In the genomic region with DNA sequence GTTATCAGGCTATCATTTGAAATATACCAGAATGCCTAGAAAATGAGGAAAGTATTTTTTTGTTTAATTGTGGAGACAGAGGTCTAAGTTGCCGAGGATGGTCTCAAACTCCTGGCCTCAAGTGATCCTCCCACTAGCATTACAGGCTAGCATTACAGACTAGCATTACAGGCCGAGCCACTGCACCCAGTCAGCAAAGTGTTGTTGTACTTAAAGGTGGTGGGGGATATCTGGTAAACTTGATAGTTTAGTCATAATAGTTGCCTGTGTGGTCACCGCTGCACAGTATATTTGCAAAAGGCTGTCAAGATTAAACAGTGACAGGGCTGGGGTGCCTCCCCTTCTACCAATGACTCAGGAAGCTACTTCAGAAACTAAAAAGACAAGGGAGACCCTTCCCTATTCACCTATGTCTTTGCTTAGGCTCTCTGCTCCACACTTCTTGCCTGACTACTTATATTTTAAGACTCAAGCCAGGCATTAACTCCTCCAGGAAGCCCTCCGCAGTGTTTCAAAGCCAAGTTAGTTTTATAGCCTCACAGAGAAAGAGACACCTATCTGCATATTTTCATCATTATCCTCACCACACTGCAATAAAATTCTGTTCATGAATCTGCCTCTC, we compare ENCODE assay signal across 8 cellular contexts. TPM values are rescaled to one million over a fixed set of nuclear protein-coding genes. Genes with fewer than 3 reads are reported as not detected.
DNase-seq lines count a peak whose midpoint lies in the region; ATAC-seq, FAIRE-seq and TF ChIP-seq lines count a peak whose summit lies in the region.

No MANE protein-coding gene starts in this region.

- H3K36me3 ChIP-seq in GM06990 (ENCODE audit: control insufficient read depth, insufficient read depth, low read length), result no peaks in the 10 kb centered on the region
- peaks cover 3% of the 10 kb centered on the region; the same call in 1 of the 3 replicates for H3K36me3 ChIP-seq in K562 (ENCODE audit: control insufficient read depth, insufficient read depth, low read length)
- no peaks in the 10 kb centered on the region for H3K36me3 ChIP-seq in mammary epithelial cell (ENCODE audit: insufficient read depth, low read length)

- peak; percentile 78 for FAIRE-seq in K562 (lab: Jason Lieb, UNC)

- peak; percentile 77 for DNase-seq in GM06990 (ENCODE audit: extremely low read depth, insufficient read length)
- peak in 3 of 4 experiments; percentile 22 to 84 (median 74) for DNase-seq in K562 (ENCODE audit: extremely low read depth in 1 of 4, low spot score in 3 of 4)
- DNase-seq in mammary epithelial cell, result no peak
- no peak for DNase-seq in DMS153 (lab: John Stamatoyannopoulos, UW)
- no peak for DNase-seq in dermis blood vessel endothelial cell
- DNase-seq in activated gamma-delta T cell (lab: John Stamatoyannopoulos, UW), result no peak

- H2AFZ ChIP-seq in K562 (ENCODE audit: low read depth, low read length) (peak overlapping the region; percentile 82), mammary epithelial cell (ENCODE audit: low read depth, low read length) (no peak overlapping the region)

- intact Hi-C loops in K562 (cut with micrococcal nuclease) (loop anchor here (2.0 to 10.0 kb wide), 2 partner anchors 18 to 230 kb away; a partner anchor contains a TSS), mammary epithelial cell (cut with micrococcal nuclease) (loop anchor here (10.0 kb wide), 1 partner anchor 240 kb away; no protein-coding TSS in a partner anchor)

- H3K27me3 ChIP-seq in GM06990 (replicated peaks; ENCODE audit: control insufficient read depth, insufficient read depth, low read length) (no peaks in the 10 kb centered on the region), K562 (ENCODE audit: control insufficient read depth in 2 of 2, insufficient read depth in 2 of 2, low read length in 2 of 2) (no peaks in the 10 kb centered on the region), mammary epithelial cell (ENCODE audit: insufficient read depth, low read length) (no peaks in the 10 kb centered on the region)

- POLR2A ChIA-PET in K562 (lab: Yijun Ruan, JAX), result interaction anchor here (0.7 to 2.2 kb wide), 3 partner anchors 11 to 18 kb away, joined by 3 to 9 read pairs (median 4); no protein-coding TSS in a partner anchor

- dilution Hi-C loops in mammary epithelial cell (cut with HindIII; ENCODE audit: low sequenced_read_pairs), result no loop called here

- 0 out of 4 replicates have a peak, but pooled peaks of 1 of the 2 experiments have one; percentile 6 for TF ChIP-seq RAD21 in K562 (CRISPR knock-in tag; conservative IDR thresholded peaks at IDR 0.05 in 1 of 2, IDR thresholded peaks at IDR 0.05 in 1 of 2)

- CTCF ChIA-PET in K562 (lab: Yijun Ruan, JAX; ENCODE audit: low intra/inter-chr PET ratio), result no interaction called here
- CTCF ChIA-PET in mammary epithelial cell (lab: Charles Lee; ENCODE audit: low non-redundant PET), result no interaction called here

- in situ Hi-C loops in K562 (cut with MboI) (no loop called here), mammary epithelial cell (cut with MboI; ENCODE audit: low sequenced_read_pairs in 2 of 2) (no loop called here)

- H3K9me3 ChIP-seq in K562 (replicated peaks; ENCODE audit: control insufficient read depth, insufficient read depth, low read depth, low read length), result no peaks in the 10 kb centered on the region
- H3K9me3 ChIP-seq in mammary epithelial cell (replicated peaks; ENCODE audit: insufficient read depth, low read length), result no peaks in the 10 kb centered on the region

- TF ChIP-seq EP300 in K562 (IDR thresholded peaks at IDR 0.05; ENCODE audit: low read length), result no peak; the same call in 1 of the 2 replicates

- TF ChIP-seq CTCF in GM06990 (IDR thresholded peaks at IDR 0.05; ENCODE audit: insufficient read depth, low read length, poor library complexity, severe bottlenecking) (no peak), K562 (IDR thresholded peaks at IDR 0.05 in 2 of 3, conservative IDR thresholded peaks at IDR 0.05 in 1 of 3; ENCODE audit: insufficient read depth in 2 of 3, low read depth in 1 of 3, low read length in 3 of 3) (no peak), mammary epithelial cell (conservative IDR thresholded peaks at IDR 0.05 in 1 of 2, IDR thresholded peaks at IDR 0.05 in 1 of 2; ENCODE audit: extremely low read depth in 1 of 2, insufficient read depth in 1 of 2, low read depth in 1 of 2, low read length in 2 of 2) (no peak)

- H3K9ac ChIP-seq in K562 (ENCODE audit: insufficient read depth in 1 of 2, low read depth in 2 of 2, low read length in 2 of 2) (peak overlapping the region in 1 of 2 experiments; percentile 49; a peak in 2 of 4 replicates), mammary epithelial cell (ENCODE audit: insufficient read depth, low read length) (no peak overlapping the region)

- no peaks in the 10 kb centered on the region for H3K9me1 ChIP-seq in K562 (ENCODE audit: control insufficient read depth, insufficient read depth, low read length)

- ATAC-seq in GM21360 (IDR thresholded peaks at IDR 0.05; ENCODE audit: unreplicated experiment), result peak; percentile 36
- peak; percentile 56 for ATAC-seq in HG03442 (IDR thresholded peaks at IDR 0.05; ENCODE audit: unreplicated experiment)
- peak; percentile 38 for ATAC-seq in K562

- H3K79me2 ChIP-seq in K562 (ENCODE audit: control insufficient read depth, insufficient read depth, low read length) (peaks cover 19% of the 10 kb centered on the region), mammary epithelial cell (ENCODE audit: insufficient read depth, low read length) (peaks cover 19% of the 10 kb centered on the region)

- no peak for TF ChIP-seq POLR2A in K562 (conservative IDR thresholded peaks at IDR 0.05)

- peak overlapping the region; percentile 73 for H3K27ac ChIP-seq in K562 (ENCODE audit: extremely low read depth, low read depth, low read length)
- no peak overlapping the region for H3K27ac ChIP-seq in mammary epithelial cell (ENCODE audit: insufficient read depth, low read depth, low read length)

- no peak overlapping the region for H3K4me3 ChIP-seq in GM06990 (replicated peaks; ENCODE audit: low read depth, low read length)
- H3K4me3 ChIP-seq in K562, result no peak overlapping the region
- no peak overlapping the region for H3K4me3 ChIP-seq in mammary epithelial cell (replicated peaks in 1 of 3; ENCODE audit: insufficient read depth in 1 of 3, low read depth in 2 of 3, low read length in 3 of 3)

- peaks cover 11% of the 10 kb centered on the region for H4K20me1 ChIP-seq in K562 (replicated peaks; ENCODE audit: control insufficient read depth, insufficient read depth, low read length)
- peaks cover 2% of the 10 kb centered on the region for H4K20me1 ChIP-seq in mammary epithelial cell (ENCODE audit: insufficient read depth, low read length)

- 12% methylated on average over 4 of the region's 4 CpGs for WGBS in K562 (ENCODE audit: insufficient coverage, low coverage, missing lambda C conversion rate)
- WGBS in mammary epithelial cell (ENCODE audit: low coverage, missing lambda C conversion rate), result 97% methylated on average over 4 of the region's 4 CpGs

- peak overlapping the region; percentile 53 for H3K4me2 ChIP-seq in K562 (ENCODE audit: insufficient read depth, low read length)
- no peak overlapping the region for H3K4me2 ChIP-seq in mammary epithelial cell (ENCODE audit: insufficient read depth, low read depth, low read length)

- peaks cover 8 to 15% of the 10 kb centered on the region in 2 experiments for H3K4me1 ChIP-seq in K562 (replicated peaks in 1 of 2; ENCODE audit: control insufficient read depth in 2 of 2, insufficient read depth in 2 of 2, low read length in 2 of 2)
- H3K4me1 ChIP-seq in mammary epithelial cell (ENCODE audit: insufficient read depth, low read length), result peaks cover 8% of the 10 kb centered on the region

- BruUV-seq in K562 (replicated peaks; lab: Mats Ljungman, UMichigan), result no TSS peak
- no TSS peak for BruUV-seq in mammary epithelial cell (replicated peaks; lab: Mats Ljungman, UMichigan)

TF ChIP-seq in K562, 482 proteins besides CTCF, POLR2A, EP300 and RAD21 (continues in another document):
- TF ChIP-seq ZNF583 (CRISPR knock-in tag; IDR thresholded peaks at IDR 0.05), result no peak

RNA-seq across cellular contexts. Expression of a gene that starts 3.1 kb away (rescaled TPM):
- total RNA-seq in K562 (2011; cell fraction: chromatin; rRNA removed; ENCODE audit: low replicate concordance), result 39.9 and 72.7 TPM in 2 replicates
- 43.6 and 44.0 TPM in 2 replicates for total RNA-seq in K562 (2011; cell fraction: nucleolus; rRNA removed)
- 65.6 and 75.4 TPM in 2 replicates for total RNA-seq in K562 (2011; cell fraction: nucleoplasm; rRNA removed)
- total RNA-seq in K562 (2014; rRNA removed) (28.1 and 31.1 TPM in 2 replicates), K562 (2014; rRNA removed; fragmentation: Illumina TruSeq; extraction: Trizol) (20.0 and 20.3 TPM in 2 replicates), K562 (2015; rRNA removed; fragmentation: Illumina TruSeq; extraction: Trizol) (15.7 and 16.0 TPM in 2 replicates), K562 (2021) (57.4 and 63.9 TPM in 2 replicates), mammary epithelial cell (10 to 100 TPM; 32.7 to 65.7 TPM), dermis blood vessel endothelial cell (15.1 and 22.2 TPM in 2 replicates)
- polyA plus RNA-seq in K562 (2011; rRNA removed) (31.8 and 34.2 TPM in 2 replicates), K562 (2014; fragmentation: Illumina TruSeq; extraction: Trizol) (37.6 and 38.8 TPM in 2 replicates), K562 (2014; fragmentation: Nextera tagmentation; extraction: Ambion mirVana) (1 to 10 TPM; 5.8 to 9.1 TPM), K562 (2014; rRNA removed) (38.3 and 47.4 TPM in 2 replicates), mammary epithelial cell (23.1 TPM)
- polyA plus RNA-seq in K562 (2011; cell fraction: cytosol; rRNA removed), result 17.0 and 25.7 TPM in 2 replicates
- polyA plus RNA-seq in K562 (2011; cell fraction: nucleus; rRNA removed), result 36.0 and 50.3 TPM in 2 replicates
- polyA plus RNA-seq in K562 (2012), result 49.2 and 53.0 TPM in 2 replicates
- polyA minus RNA-seq in K562 (2011; rRNA and poly(A)+ RNA removed), result 20.1 and 24.1 TPM in 2 replicates
- 21.3 and 26.2 TPM in 2 replicates for polyA minus RNA-seq in K562 (2011; cell fraction: cytosol; rRNA and poly(A)+ RNA removed)
- polyA minus RNA-seq in K562 (2011; cell fraction: nucleus; rRNA and poly(A)+ RNA removed), result 37.4 and 45.0 TPM in 2 replicates
- 36.7 TPM for polyA minus RNA-seq in mammary epithelial cell

Comparison
In these comparisons a context has a peak if more than half of its experiments do, and no peak if none do; other contexts are left out.
1. DNase-seq: peak in GM06990 (single experiment) and K562 (3 of 4); none in mammary epithelial cell (single experiment), DMS153 (single experiment), dermis blood vessel endothelial cell (single experiment) and activated gamma-delta T cell (single experiment).
2. Peak in every context shown above with its lines, with median percentiles within 50 percentile points of each other: ATAC-seq.